In the genomic region with DNA sequence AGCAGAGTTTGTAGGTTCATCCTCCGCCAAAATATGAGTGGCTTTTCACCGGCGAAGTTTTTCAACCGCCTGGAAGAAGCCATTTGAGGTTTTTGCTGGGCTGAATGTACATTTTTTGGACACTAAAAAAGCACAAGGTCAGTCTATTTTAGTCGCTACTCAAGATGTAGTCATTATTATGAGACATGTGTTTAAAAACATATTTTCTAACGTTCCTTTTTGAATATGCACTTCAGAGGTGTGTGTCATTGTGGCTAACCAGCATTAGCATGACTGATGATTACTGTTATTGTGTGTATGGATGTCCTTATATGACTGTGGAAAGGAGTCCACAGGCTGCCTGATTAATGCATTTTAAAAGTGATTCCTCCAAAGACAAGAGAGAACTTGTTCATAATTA, we compare ENCODE assay signal across 24 cellular contexts.
A peak's percentile ranks its signal among the peaks of the same experiment; 100 is the strongest.
DNase-seq lines count a peak whose midpoint lies in the region; ATAC-seq and TF ChIP-seq lines count a peak whose summit lies in the region.
"Had no signal": no experiment of that assay in that cellular context is flagged by ENCODE, and none has a peak within 500 bp of the region (broad histone marks: within the 10 kb centered on the region; RNA-seq: fewer than 3 reads in every experiment).

No MANE protein-coding gene starts in this region.

- H3K27ac Mint-ChIP-seq in stimulated activated naive B cell treated with anti-CD40 and anti-IgM and Interleukin-4, amounts not matched to agents 10 μg/mL and 1 μg/mL and 100 μg/mL, for 72 hours: no peak overlapping the region
- H3K27ac Mint-ChIP-seq: activated naive CD4-positive, alpha-beta T cell treated with anti-CD3 and anti-CD28 coated beads, Interleukin-2, amount 10 ng/mL, durations not matched to agents 7 days and 5 days; brain; CD8-positive, alpha-beta T cell had no signal

- POLR2A ChIA-PET in AG04450 (lab: Yijun Ruan, JAX): no interaction called here

- DNase-seq in AG04450 (ENCODE audit: low read depth, low spot score) (peak; percentile 61), HT1080 (ENCODE audit: low read depth) (peak; percentile 70), astrocyte of the hippocampus (ENCODE audit: low read depth, low spot score) (peak; percentile 64), foreskin keratinocyte (peak; percentile 98 to 99), 8988T (no peak)
- DNase-seq in stimulated activated naive B cell treated with anti-CD40 and anti-IgM and Interleukin-4, amounts not matched to agents 10 μg/mL and 1 μg/mL and 100 μg/mL, for 72 hours: no peak
- DNase-seq: activated CD4-positive, alpha-beta T cell treated with anti-CD3 and anti-CD28 coated beads, Interleukin-2, amount 50 U/mL, for 1 hour; activated naive CD4-positive, alpha-beta T cell treated with anti-CD3 and anti-CD28 coated beads, Interleukin-2, amount 10 ng/mL, durations not matched to agents 7 days and 5 days; CD8-positive, alpha-beta T cell; esophagus squamous epithelium; KG1; mucosa of descending colon; NCI-H1105 treated with DMSO at 0.1 percent for 48 hours; NCI-H2107; NCI-H69; right cardiac atrium; stimulated activated CD4-positive, alpha-beta T cell treated with anti-CD3 and anti-CD28 coated beads, Interleukin-1b, Interleukin-23, amount 100 ng/mL, for 48 hours; SW 1271 had no signal

- no peaks in the 10 kb centered on the region for H3K36me3 Mint-ChIP-seq in stimulated activated naive B cell treated with anti-CD40 and anti-IgM and Interleukin-4, amounts not matched to agents 10 μg/mL and 1 μg/mL and 100 μg/mL, for 72 hours
- H3K36me3 Mint-ChIP-seq: activated naive CD4-positive, alpha-beta T cell treated with anti-CD3 and anti-CD28 coated beads, Interleukin-2, amount 10 ng/mL, durations not matched to agents 7 days and 5 days; brain; CD8-positive, alpha-beta T cell had no signal

- TF ChIP-seq CTCF in AG04450 (IDR thresholded peaks at IDR 0.05; ENCODE audit: low read depth, low read length): no peak
- TF ChIP-seq CTCF in foreskin keratinocyte (conservative IDR thresholded peaks at IDR 0.05): no peak

- H3K4me1 ChIP-seq in foreskin keratinocyte: peaks cover 35% of the 10 kb centered on the region
- H3K4me1 ChIP-seq: esophagus squamous epithelium had no signal

- peak overlapping the region; percentile 8; the same call in 1 of the 2 replicates for H3K4me3 ChIP-seq in AG04450 (ENCODE audit: low read depth, low read length)
- H3K4me3 ChIP-seq: esophagus squamous epithelium, mucosa of descending colon had no signal

- H3K9me3 ChIP-seq in AG04450 (ENCODE audit: control insufficient read depth, insufficient read depth, low read length): no peaks in the 10 kb centered on the region
- H3K9me3 ChIP-seq: esophagus squamous epithelium, mucosa of descending colon, neutrophil had no signal

- H3K27me3 Mint-ChIP-seq in stimulated activated naive B cell treated with anti-CD40 and anti-IgM and Interleukin-4, amounts not matched to agents 10 μg/mL and 1 μg/mL and 100 μg/mL, for 72 hours: peaks cover 0 to 5% of the 10 kb centered on the region in 2 donors
- H3K27me3 Mint-ChIP-seq: activated naive CD4-positive, alpha-beta T cell treated with anti-CD3 and anti-CD28 coated beads, Interleukin-2, amount 10 ng/mL, durations not matched to agents 7 days and 5 days had no signal

- H3K4me3 Mint-ChIP-seq in stimulated activated naive B cell treated with anti-CD40 and anti-IgM and Interleukin-4, amounts not matched to agents 10 μg/mL and 1 μg/mL and 100 μg/mL, for 72 hours: no peak overlapping the region
- H3K4me3 Mint-ChIP-seq: activated naive CD4-positive, alpha-beta T cell treated with anti-CD3 and anti-CD28 coated beads, Interleukin-2, amount 10 ng/mL, durations not matched to agents 7 days and 5 days; brain; CD8-positive, alpha-beta T cell had no signal

- ATAC-seq in foreskin keratinocyte: peak; percentile 97
- ATAC-seq in HG02588 (IDR thresholded peaks at IDR 0.05; ENCODE audit: unreplicated experiment): no peak
- ATAC-seq in stimulated activated naive B cell treated with anti-CD40 and anti-IgM and Interleukin-4, amounts not matched to agents 10 μg/mL and 1 μg/mL and 100 μg/mL, for 72 hours (replicated peaks): no peak
- no peak for ATAC-seq in GM21825 (IDR thresholded peaks at IDR 0.05; ENCODE audit: unreplicated experiment)
- ATAC-seq: CD8-positive, alpha-beta T cell; left lobe of liver; mucosa of descending colon; right cardiac atrium had no signal

- H3K27me3 ChIP-seq in AG04450 (ENCODE audit: control insufficient read depth, insufficient read depth, low read length): no peaks in the 10 kb centered on the region
- H3K27me3 ChIP-seq in foreskin keratinocyte: no peaks in the 10 kb centered on the region
- H3K27me3 ChIP-seq: esophagus squamous epithelium, neutrophil had no signal

- CTCF ChIA-PET in AG04450 (lab: Charles Lee): no interaction called here

- H3K4me1 Mint-ChIP-seq in stimulated activated naive B cell treated with anti-CD40 and anti-IgM and Interleukin-4, amounts not matched to agents 10 μg/mL and 1 μg/mL and 100 μg/mL, for 72 hours: peaks cover 0 to 1% of the 10 kb centered on the region in 2 donors
- H3K4me1 Mint-ChIP-seq: activated naive CD4-positive, alpha-beta T cell treated with anti-CD3 and anti-CD28 coated beads, Interleukin-2, amount 10 ng/mL, durations not matched to agents 7 days and 5 days; brain had no signal

- H3K27ac ChIP-seq in AG04450 (ENCODE audit: low read depth, low read length) (peak overlapping the region; percentile 98), foreskin keratinocyte (peak overlapping the region; percentile 100)
- H3K27ac ChIP-seq: esophagus squamous epithelium, HL-60, neutrophil had no signal

- peaks cover 0 to 1% of the 10 kb centered on the region in 2 donors for H3K9me3 Mint-ChIP-seq in stimulated activated naive B cell treated with anti-CD40 and anti-IgM and Interleukin-4, amounts not matched to agents 10 μg/mL and 1 μg/mL and 100 μg/mL, for 72 hours
- H3K9me3 Mint-ChIP-seq: activated naive CD4-positive, alpha-beta T cell treated with anti-CD3 and anti-CD28 coated beads, Interleukin-2, amount 10 ng/mL, durations not matched to agents 7 days and 5 days had no signal

Comparison
In these comparisons a context has a peak if more than half of its experiments do, and no peak if none do; other contexts are left out.
1. DNase-seq: peak in AG04450 (single experiment), HT1080 (single experiment), astrocyte of the hippocampus (single experiment) and foreskin keratinocyte (2 of 2); none in 8988T (single experiment) and stimulated activated naive B cell treated with anti-CD40 and anti-IgM and Interleukin-4, amounts not matched to agents 10 μg/mL and 1 μg/mL and 100 μg/mL, for 72 hours (single experiment).